16 cellular contexts compared by ENCODE assay signal in genomic region chr16:1787322-1788094, GRCh38. TPM values are rescaled to one million over a fixed set of nuclear protein-coding genes. Genes with fewer than 3 reads are reported as not detected.
A peak's percentile ranks its signal among the peaks of the same experiment; 100 is the strongest.
DNase-seq lines count a peak whose midpoint lies in the region.
"Had no signal": no experiment of that assay in that cellular context is flagged by ENCODE, and none has a peak within 500 bp of the region (broad histone marks: within the 10 kb centered on the region; RNA-seq: fewer than 3 reads in every experiment).

No MANE protein-coding gene starts in this region.

- WGBS in neuronal stem cell (ENCODE audit: extremely low coverage in 2 of 2, insufficient read length in 2 of 2, insufficient replicate concordance in 1 of 2), 2 donors: no CpG with 5 or more reads among the region's 44 CpGs

- no peak overlapping the region for H3K27ac ChIP-seq in neuronal stem cell (replicated peaks; ENCODE audit: low read length)
- H3K27ac ChIP-seq: heart left ventricle, PC-9, psoas muscle, tibial nerve had no signal

- H3K4me1 Mint-ChIP-seq in activated T-cell treated with anti-CD3 and anti-CD28 coated beads, Interleukin-2, amount 50 U/mL, for 24 hours (ENCODE audit: low read depth): peaks cover 20% of the 10 kb centered on the region
- H3K4me1 Mint-ChIP-seq: WTC11 had no signal

- no peak overlapping the region for H3K4me2 ChIP-seq in neuronal stem cell (ENCODE audit: insufficient read depth, low read length, poor library complexity, severe bottlenecking)
- H3K4me2 ChIP-seq: PC-9 had no signal

- H3K4me1 ChIP-seq in neuronal stem cell (ENCODE audit: control insufficient read depth in 2 of 2, insufficient read depth in 1 of 2, low read depth in 1 of 2, low read length in 2 of 2): peaks cover 0 to 3% of the 10 kb centered on the region in 2 donors

- peak; percentile 1 for DNase-seq in activated CD4-positive, alpha-beta T cell treated with anti-CD3 and anti-CD28 coated beads for 48 hours
- no peak for DNase-seq in activated CD4-positive, alpha-beta T cell treated with anti-CD3 and anti-CD28 coated beads, Interleukin-2, amount 50 U/mL, for 1 hour
- DNase-seq in neuronal stem cell (ENCODE audit: low spot score): no peak
- DNase-seq in activated T-cell treated with anti-CD3 and anti-CD28 coated beads, Interleukin-2, amount 50 U/mL, for 24 hours: no peak
- DNase-seq: 8988T; activated T-cell treated with anti-CD3 and anti-CD28 coated beads, Interleukin-2, amount 50 U/mL, for 4 hours; amniotic stem cell; cortex of kidney; NCI-H2029; NCI-H526 treated with DMSO at 0.1 percent for 48 hours; PC-9 had no signal

- H2AFZ ChIP-seq in neuronal stem cell (ENCODE audit: low read length): no peak overlapping the region
- H2AFZ ChIP-seq: PC-9 had no signal

- H3K23ac ChIP-seq in neuronal stem cell (ENCODE audit: low read depth, low read length, poor library complexity): peak overlapping the region; percentile 73

- no peak overlapping the region for H2BK5ac ChIP-seq in neuronal stem cell (ENCODE audit: low read length)

- no peak overlapping the region for H2AK5ac ChIP-seq in neuronal stem cell (ENCODE audit: low read depth, low read length)

- H3K9me3 Mint-ChIP-seq in activated T-cell treated with anti-CD3 and anti-CD28 coated beads, Interleukin-2, amount 50 U/mL, for 24 hours: no peaks in the 10 kb centered on the region
- H3K9me3 Mint-ChIP-seq: activated T-cell treated with anti-CD3 and anti-CD28 coated beads, Interleukin-2, amount 50 U/mL, for 4 hours; WTC11 had no signal

- no peak overlapping the region for H3K9ac ChIP-seq in neuronal stem cell (ENCODE audit: low read depth, low read length, poor library complexity)

- peaks cover 31 to 69% of the 10 kb centered on the region in 2 donors for H3K36me3 ChIP-seq in neuronal stem cell (replicated peaks in 1 of 2; ENCODE audit: control insufficient read depth in 2 of 2, insufficient read depth in 2 of 2, low read length in 2 of 2)

- H2BK15ac ChIP-seq in neuronal stem cell (ENCODE audit: low read length): no peak overlapping the region

- H3K27me3 ChIP-seq in neuronal stem cell (ENCODE audit: control insufficient read depth in 3 of 3, insufficient read depth in 3 of 3, low read depth in 1 of 3, low read length in 3 of 3): no peaks in the 10 kb centered on the region
- H3K27me3 ChIP-seq: heart left ventricle, tibial nerve had no signal

- H3K79me1 ChIP-seq in neuronal stem cell (ENCODE audit: low read depth, low read length): peaks cover 40% of the 10 kb centered on the region

- H3K27ac Mint-ChIP-seq in activated T-cell treated with anti-CD3 and anti-CD28 coated beads, Interleukin-2, amount 50 U/mL, for 24 hours: no peak overlapping the region
- H3K27ac Mint-ChIP-seq: CD4-positive, alpha-beta memory T cell; WTC11 had no signal

- peak overlapping the region; percentile 17 for H4K8ac ChIP-seq in neuronal stem cell (ENCODE audit: low read depth, low read length)

- no peak overlapping the region for H3K4me3 Mint-ChIP-seq in activated T-cell treated with anti-CD3 and anti-CD28 coated beads, Interleukin-2, amount 50 U/mL, for 24 hours
- H3K4me3 Mint-ChIP-seq: activated T-cell treated with anti-CD3 and anti-CD28 coated beads, Interleukin-2, amount 50 U/mL, for 4 hours; CD4-positive, alpha-beta memory T cell; WTC11 had no signal

- H2BK12ac ChIP-seq in neuronal stem cell (ENCODE audit: low read length): no peak overlapping the region

- H3K14ac ChIP-seq in neuronal stem cell (ENCODE audit: low read length): no peak overlapping the region

- H2BK120ac ChIP-seq in neuronal stem cell (ENCODE audit: low read depth, low read length): no peak overlapping the region

- H3K9me3 ChIP-seq in neuronal stem cell (replicated peaks in 1 of 2; ENCODE audit: control insufficient read depth in 2 of 2, insufficient read depth in 1 of 2, low read depth in 1 of 2, low read length in 2 of 2): no peaks in the 10 kb centered on the region
- H3K9me3 ChIP-seq: heart left ventricle, psoas muscle, tibial nerve had no signal

- no peak overlapping the region for H3K18ac ChIP-seq in neuronal stem cell (ENCODE audit: low read length)

- peak overlapping the region in 1 of 2 donors; percentile 11 for H3K4me3 ChIP-seq in neuronal stem cell (ENCODE audit: low read length in 2 of 2)
- H3K4me3 ChIP-seq: heart left ventricle, PC-9, psoas muscle, tibial nerve had no signal

- no peak overlapping the region for H3K4ac ChIP-seq in neuronal stem cell (ENCODE audit: low read length)

- H3K27me3 Mint-ChIP-seq in activated T-cell treated with anti-CD3 and anti-CD28 coated beads, Interleukin-2, amount 50 U/mL, for 24 hours: no peaks in the 10 kb centered on the region
- H3K27me3 Mint-ChIP-seq: CD4-positive, alpha-beta memory T cell had no signal

- H4K91ac ChIP-seq in neuronal stem cell (ENCODE audit: low read depth, low read length, poor library complexity): no peak overlapping the region

- peaks cover 57% of the 10 kb centered on the region for H3K36me3 Mint-ChIP-seq in activated T-cell treated with anti-CD3 and anti-CD28 coated beads, Interleukin-2, amount 50 U/mL, for 24 hours (ENCODE audit: low read depth)

RNA-seq across cellular contexts. Expression of gene NUBP2, which starts 4.7 kb away (rescaled TPM):
- polyA plus RNA-seq in neuronal stem cell (2013, experiment 1 of 2): 52.2 TPM
- polyA plus RNA-seq in neuronal stem cell (2013, experiment 2 of 2): 50.6 TPM

RNA-seq across cellular contexts. Expression of gene SPSB3, which starts 5.1 kb away (rescaled TPM):
- polyA plus RNA-seq in neuronal stem cell (2013, experiment 1 of 2): 25.2 TPM
- polyA plus RNA-seq in neuronal stem cell (2013, experiment 2 of 2): 23.3 TPM

RNA-seq across cellular contexts. Expression of gene IGFALS, which starts 6.0 kb away (rescaled TPM):
- polyA plus RNA-seq in neuronal stem cell (2013, experiment 1 of 2): 0.06 TPM
- polyA plus RNA-seq in neuronal stem cell (2013, experiment 2 of 2): 0.08 TPM
- polyA plus RNA-seq: CD4-positive, alpha-beta memory T cell had no signal

RNA-seq across cellular contexts. Expression of gene MRPS34, which starts 14.6 kb away (rescaled TPM):
- polyA plus RNA-seq in neuronal stem cell (2013, experiment 1 of 2): 108 TPM
- polyA plus RNA-seq in neuronal stem cell (2013, experiment 2 of 2): 110 TPM

RNA-seq across cellular contexts. Expression of gene EME2, which starts 14.9 kb away (rescaled TPM):
- polyA plus RNA-seq in neuronal stem cell (2013, experiment 1 of 2): 3.6 TPM
- 3.3 TPM for polyA plus RNA-seq in neuronal stem cell (2013, experiment 2 of 2)
